Comparison of ENCODE assay signal across 8 cellular contexts in genomic region chr5:74639538-74640449, GRCh38. TPM values are rescaled to one million over a fixed set of nuclear protein-coding genes. Genes with fewer than 3 reads are reported as not detected.
DNase-seq lines count a peak whose midpoint lies in the region; ATAC-seq and TF ChIP-seq lines count a peak whose summit lies in the region.

No MANE protein-coding gene starts in this region.

- H3K4me2 ChIP-seq in OCI-LY7 (ENCODE audit: low read length): peak overlapping the region; percentile 81
- peak overlapping the region; percentile 75 for H3K4me2 ChIP-seq in trophoblast cell (ENCODE audit: low read length)

- H3K9me3 ChIP-seq in OCI-LY7 (ENCODE audit: low read length): no peaks in the 10 kb centered on the region
- H3K9me3 ChIP-seq in trophoblast cell (ENCODE audit: insufficient read depth, low read depth, low read length): no peaks in the 10 kb centered on the region

- peak overlapping the region; percentile 89 for H3K18ac ChIP-seq in trophoblast cell (ENCODE audit: low read length)

- H2BK12ac ChIP-seq in trophoblast cell (ENCODE audit: low read length): peak overlapping the region; percentile 6

- H4K91ac ChIP-seq in trophoblast cell (ENCODE audit: low read depth, low read length): peak overlapping the region; percentile 83

- no peak for DNase-seq in activated CD4-positive, CD25-positive, alpha-beta regulatory T cell (lab: John Stamatoyannopoulos, UW)
- peak; percentile 67 for DNase-seq in OCI-LY7 (ENCODE audit: low spot score)
- peak; percentile 50 for DNase-seq in activated naive CD4-positive, alpha-beta T cell treated with Interleukin-2 at 50 U/mL for 16 hours
- peak; percentile 78 for DNase-seq in Right ventricle myocardium inferior (ENCODE audit: missing footprints)
- DNase-seq in trophoblast cell: peak in 1 of 2 donors; percentile 50
- DNase-seq in NCI-H187 (lab: John Stamatoyannopoulos, UW): no peak

- peak overlapping the region; percentile 98 for H3K9ac ChIP-seq in trophoblast cell (ENCODE audit: low read length)

- peaks cover 35% of the 10 kb centered on the region for H3K4me1 ChIP-seq in OCI-LY7 (ENCODE audit: insufficient read depth, low read length, poor library complexity, severe bottlenecking)
- H3K4me1 ChIP-seq in trophoblast cell (ENCODE audit: control insufficient read depth in 1 of 2, insufficient read depth in 2 of 2, low read length in 2 of 2): peaks cover 31 to 40% of the 10 kb centered on the region in 2 experiments

- POLR2A ChIA-PET in OCI-LY7 (lab: Charles Lee): interaction anchor here (0.6 to 3.0 kb wide), 8 partner anchors 65 to 713 kb away, joined by 3 to 17 read pairs (median 3); no protein-coding TSS in a partner anchor

- peak overlapping the region; percentile 39 for H4K8ac ChIP-seq in trophoblast cell (ENCODE audit: low read depth, low read length)

- CTCF ChIA-PET in OCI-LY7 (lab: Charles Lee; ENCODE audit: unreplicated experiment): interaction anchor here (0.6 to 1.2 kb wide), 3 partner anchors 41 to 243 kb away, joined by 3 to 6 read pairs (median 3); no protein-coding TSS in a partner anchor

- H3K36me3 ChIP-seq in OCI-LY7 (ENCODE audit: insufficient read depth, low read length) (peaks cover 4% of the 10 kb centered on the region), trophoblast cell (ENCODE audit: control insufficient read depth in 1 of 2, insufficient read depth in 2 of 2, low read length in 2 of 2) (peaks cover 17 to 24% of the 10 kb centered on the region in 2 experiments)

- ATAC-seq in activated CD4-positive, CD25-positive, alpha-beta regulatory T cell treated with anti-CD3 and anti-CD28 coated beads, Interleukin-2, amount 50 U/mL, for 24 hours: peak; percentile 33 to 50
- ATAC-seq in HG03039 (IDR thresholded peaks at IDR 0.05; ENCODE audit: unreplicated experiment) (peak; percentile 28), Right ventricle myocardium inferior (peak; percentile 52)

- peak overlapping the region; percentile 16 for H2AK5ac ChIP-seq in trophoblast cell (ENCODE audit: low read length)

- no peaks in the 10 kb centered on the region for H3K27me3 ChIP-seq in trophoblast cell (ENCODE audit: insufficient read depth, low read length)

- peak overlapping the region; percentile 86 for H2BK5ac ChIP-seq in trophoblast cell (ENCODE audit: low read depth, low read length, poor library complexity)

- intact Hi-C loops in OCI-LY7 (cut with micrococcal nuclease; ENCODE audit: unreplicated experiment) (loop anchor here (1.0 to 10.0 kb wide), 4 partner anchors 8 to 345 kb away; no protein-coding TSS in a partner anchor), Right ventricle myocardium inferior (cut with DNase I) (loop anchor here (5.0 to 10.0 kb wide), 9 partner anchors 102 to 1045 kb away; no protein-coding TSS in a partner anchor)

- no peak overlapping the region for H3K23ac ChIP-seq in trophoblast cell (ENCODE audit: low read length)

- WGBS in trophoblast cell (ENCODE audit: extremely low coverage, insufficient coverage, insufficient read length): no CpG with 5 or more reads among the region's 61 CpGs

- H3K4me3 ChIP-seq in OCI-LY7 (ENCODE audit: low read depth, low read length, poor library complexity, severe bottlenecking) (peak overlapping the region; percentile 74), trophoblast cell (ENCODE audit: low read depth, low read length) (peak overlapping the region; percentile 90)

- no TSS peak for BruUV-seq in OCI-LY7 (replicated peaks; lab: Mats Ljungman, UMichigan)

- peak overlapping the region; percentile 98 for H3K4ac ChIP-seq in trophoblast cell (ENCODE audit: low read depth, low read length)

- H4K20me1 ChIP-seq in OCI-LY7 (ENCODE audit: insufficient read depth, low read length): peaks cover 9% of the 10 kb centered on the region; the same call in 1 of the 2 replicates

- no peak for TF ChIP-seq CTCF in OCI-LY7 (conservative IDR thresholded peaks at IDR 0.05; ENCODE audit: low read length)

- no peak overlapping the region for H3K27ac ChIP-seq in OCI-LY7 (ENCODE audit: low read depth, low read length, poor library complexity, severe bottlenecking)
- H3K27ac ChIP-seq in trophoblast cell (ENCODE audit: low read depth, low read length): peak overlapping the region; percentile 84

- H2AFZ ChIP-seq in OCI-LY7 (ENCODE audit: low read length): no peak overlapping the region; the same call in 1 of the 2 replicates
- H2AFZ ChIP-seq in trophoblast cell (ENCODE audit: insufficient read depth, low read length, poor library complexity): peak overlapping the region; percentile 41

- peaks cover 14% of the 10 kb centered on the region; the same call in 1 of the 2 replicates for H3K79me2 ChIP-seq in OCI-LY7 (ENCODE audit: insufficient read depth, low read depth, low read length)
- peaks cover 41% of the 10 kb centered on the region for H3K79me2 ChIP-seq in trophoblast cell (ENCODE audit: control insufficient read depth, insufficient read depth, low read length, poor library complexity)

- peaks cover 41% of the 10 kb centered on the region for H3K79me1 ChIP-seq in trophoblast cell (ENCODE audit: low read length)

- peak overlapping the region; percentile 87 for H3K14ac ChIP-seq in trophoblast cell (ENCODE audit: low read length)

- peak overlapping the region; percentile 9 for H4K12ac ChIP-seq in trophoblast cell (ENCODE audit: low read depth, low read length)

- peak overlapping the region; percentile 57 for H2BK120ac ChIP-seq in trophoblast cell (ENCODE audit: insufficient read depth, low read length, poor library complexity)

- H3K9me2 ChIP-seq in OCI-LY7 (ENCODE audit: insufficient read depth, low read length): no peaks in the 10 kb centered on the region

RNA-seq across cellular contexts. Expression of gene ENC1, which starts 0.7 kb away (rescaled TPM):
- total RNA-seq in OCI-LY7 (2014; rRNA removed; shearing (Covaris generic)): 19.4 and 25.9 TPM in 2 replicates
- total RNA-seq in OCI-LY7 (2022): 11.6 and 12.1 TPM in 2 replicates
- 3.7 TPM for total RNA-seq in Right ventricle myocardium inferior
- polyA plus RNA-seq in trophoblast cell (2013): 143 and 145 TPM in 2 replicates

RNA-seq across cellular contexts. Expression of gene HEXB, which starts 45.2 kb away (rescaled TPM):
- total RNA-seq in OCI-LY7 (2014; rRNA removed; shearing (Covaris generic)): 23.8 and 27.4 TPM in 2 replicates
- total RNA-seq in OCI-LY7 (2022): 35.4 and 36.2 TPM in 2 replicates
- total RNA-seq in Right ventricle myocardium inferior: 95.7 TPM
- polyA plus RNA-seq in trophoblast cell (2013): 56.0 and 58.6 TPM in 2 replicates

Comparison
In these comparisons a context has a peak if more than half of its experiments do, and no peak if none do; other contexts are left out.
1. DNase-seq: peak in OCI-LY7 (single experiment), activated naive CD4-positive, alpha-beta T cell treated with Interleukin-2 at 50 U/mL for 16 hours (single experiment) and Right ventricle myocardium inferior (single experiment); none in activated CD4-positive, CD25-positive, alpha-beta regulatory T cell (0 of 4) and NCI-H187 (0 of 2).
2. Peak in every context shown above with its lines, with median percentiles within 50 percentile points of each other: ATAC-seq.